ENCODE assay signal across 1 cellular context in the genomic region with DNA sequence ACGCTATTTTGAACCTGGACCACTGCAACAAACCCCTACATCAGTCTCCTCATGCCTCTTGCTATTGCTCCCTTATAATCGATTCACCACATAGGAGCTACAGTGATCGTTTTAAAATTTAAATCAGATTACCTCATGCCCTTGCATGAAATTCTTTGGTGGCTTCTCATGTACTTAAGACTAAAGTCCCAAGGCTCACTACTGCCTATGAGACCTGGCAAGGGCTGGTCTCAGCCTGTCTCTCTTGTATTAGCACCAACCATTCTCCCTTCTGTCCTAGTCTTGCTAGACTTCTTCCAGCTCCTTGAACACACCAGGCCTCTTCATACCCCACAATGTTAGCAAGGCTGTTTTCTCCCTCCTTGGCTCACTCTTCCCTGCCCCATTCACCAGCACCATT.
TF ChIP-seq lines count a peak whose summit lies in the region.

No MANE protein-coding gene starts in this region.

TF ChIP-seq in HepG2, 621 proteins besides CTCF, POLR2A, EP300 and RAD21:
- TF ChIP-seq, protein P1, sequence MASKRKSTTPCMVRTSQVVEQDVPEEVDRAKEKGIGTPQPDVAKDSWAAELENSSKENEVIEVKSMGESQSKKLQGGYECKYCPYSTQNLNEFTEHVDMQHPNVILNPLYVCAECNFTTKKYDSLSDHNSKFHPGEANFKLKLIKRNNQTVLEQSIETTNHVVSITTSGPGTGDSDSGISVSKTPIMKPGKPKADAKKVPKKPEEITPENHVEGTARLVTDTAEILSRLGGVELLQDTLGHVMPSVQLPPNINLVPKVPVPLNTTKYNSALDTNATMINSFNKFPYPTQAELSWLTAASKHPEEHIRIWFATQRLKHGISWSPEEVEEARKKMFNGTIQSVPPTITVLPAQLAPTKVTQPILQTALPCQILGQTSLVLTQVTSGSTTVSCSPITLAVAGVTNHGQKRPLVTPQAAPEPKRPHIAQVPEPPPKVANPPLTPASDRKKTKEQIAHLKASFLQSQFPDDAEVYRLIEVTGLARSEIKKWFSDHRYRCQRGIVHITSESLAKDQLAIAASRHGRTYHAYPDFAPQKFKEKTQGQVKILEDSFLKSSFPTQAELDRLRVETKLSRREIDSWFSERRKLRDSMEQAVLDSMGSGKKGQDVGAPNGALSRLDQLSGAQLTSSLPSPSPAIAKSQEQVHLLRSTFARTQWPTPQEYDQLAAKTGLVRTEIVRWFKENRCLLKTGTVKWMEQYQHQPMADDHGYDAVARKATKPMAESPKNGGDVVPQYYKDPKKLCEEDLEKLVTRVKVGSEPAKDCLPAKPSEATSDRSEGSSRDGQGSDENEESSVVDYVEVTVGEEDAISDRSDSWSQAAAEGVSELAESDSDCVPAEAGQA (IDR thresholded peaks at IDR 0.05; ENCODE audit: low read depth), result no peak
- TF ChIP-seq, protein P1 (CRISPR knock-in tag; IDR thresholded peaks at IDR 0.05; ENCODE audit: borderline replicate concordance), result peak; percentile 63; the same call in 1 of the 2 replicates
- TF ChIP-seq, protein P2, sequence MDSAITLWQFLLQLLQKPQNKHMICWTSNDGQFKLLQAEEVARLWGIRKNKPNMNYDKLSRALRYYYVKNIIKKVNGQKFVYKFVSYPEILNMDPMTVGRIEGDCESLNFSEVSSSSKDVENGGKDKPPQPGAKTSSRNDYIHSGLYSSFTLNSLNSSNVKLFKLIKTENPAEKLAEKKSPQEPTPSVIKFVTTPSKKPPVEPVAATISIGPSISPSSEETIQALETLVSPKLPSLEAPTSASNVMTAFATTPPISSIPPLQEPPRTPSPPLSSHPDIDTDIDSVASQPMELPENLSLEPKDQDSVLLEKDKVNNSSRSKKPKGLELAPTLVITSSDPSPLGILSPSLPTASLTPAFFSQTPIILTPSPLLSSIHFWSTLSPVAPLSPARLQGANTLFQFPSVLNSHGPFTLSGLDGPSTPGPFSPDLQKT (CRISPR knock-in tag; IDR thresholded peaks at IDR 0.05; ENCODE audit: borderline replicate concordance), result no peak
- TF ChIP-seq, protein P3, sequence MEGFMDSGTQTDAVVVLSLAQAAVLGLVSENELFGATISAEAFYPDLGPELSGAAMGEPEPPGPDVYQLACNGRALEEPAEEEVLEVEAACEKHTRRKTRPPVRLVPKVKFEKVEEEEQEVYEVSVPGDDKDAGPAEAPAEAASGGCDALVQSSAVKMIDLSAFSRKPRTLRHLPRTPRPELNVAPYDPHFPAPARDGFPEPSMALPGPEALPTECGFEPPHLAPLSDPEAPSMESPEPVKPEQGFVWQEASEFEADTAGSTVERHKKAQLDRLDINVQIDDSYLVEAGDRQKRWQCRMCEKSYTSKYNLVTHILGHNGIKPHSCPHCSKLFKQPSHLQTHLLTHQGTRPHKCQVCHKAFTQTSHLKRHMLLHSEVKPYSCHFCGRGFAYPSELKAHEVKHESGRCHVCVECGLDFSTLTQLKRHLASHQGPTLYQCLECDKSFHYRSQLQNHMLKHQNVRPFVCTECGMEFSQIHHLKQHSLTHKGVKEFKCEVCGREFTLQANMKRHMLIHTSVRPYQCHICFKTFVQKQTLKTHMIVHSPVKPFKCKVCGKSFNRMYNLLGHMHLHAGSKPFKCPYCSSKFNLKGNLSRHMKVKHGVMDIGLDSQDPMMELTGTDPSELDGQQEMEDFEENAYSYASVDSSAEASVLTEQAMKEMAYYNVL (CRISPR knock-in tag; IDR thresholded peaks at IDR 0.05; ENCODE audit: borderline replicate concordance), result 0 out of 2 replicates have a peak, but pooled peaks have one; percentile 24
- TF ChIP-seq ZNF256 (CRISPR knock-in tag; conservative IDR thresholded peaks at IDR 0.05), result 0 out of 2 replicates have a peak, but pooled peaks have one; percentile 49
- TF ChIP-seq, protein P4, sequence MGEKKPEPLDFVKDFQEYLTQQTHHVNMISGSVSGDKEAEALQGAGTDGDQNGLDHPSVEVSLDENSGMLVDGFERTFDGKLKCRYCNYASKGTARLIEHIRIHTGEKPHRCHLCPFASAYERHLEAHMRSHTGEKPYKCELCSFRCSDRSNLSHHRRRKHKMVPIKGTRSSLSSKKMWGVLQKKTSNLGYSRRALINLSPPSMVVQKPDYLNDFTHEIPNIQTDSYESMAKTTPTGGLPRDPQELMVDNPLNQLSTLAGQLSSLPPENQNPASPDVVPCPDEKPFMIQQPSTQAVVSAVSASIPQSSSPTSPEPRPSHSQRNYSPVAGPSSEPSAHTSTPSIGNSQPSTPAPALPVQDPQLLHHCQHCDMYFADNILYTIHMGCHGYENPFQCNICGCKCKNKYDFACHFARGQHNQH (CRISPR knock-in tag; IDR thresholded peaks at IDR 0.05), result 0 out of 2 replicates have a peak, but pooled peaks have one; percentile 1
- TF ChIP-seq, protein P5, sequence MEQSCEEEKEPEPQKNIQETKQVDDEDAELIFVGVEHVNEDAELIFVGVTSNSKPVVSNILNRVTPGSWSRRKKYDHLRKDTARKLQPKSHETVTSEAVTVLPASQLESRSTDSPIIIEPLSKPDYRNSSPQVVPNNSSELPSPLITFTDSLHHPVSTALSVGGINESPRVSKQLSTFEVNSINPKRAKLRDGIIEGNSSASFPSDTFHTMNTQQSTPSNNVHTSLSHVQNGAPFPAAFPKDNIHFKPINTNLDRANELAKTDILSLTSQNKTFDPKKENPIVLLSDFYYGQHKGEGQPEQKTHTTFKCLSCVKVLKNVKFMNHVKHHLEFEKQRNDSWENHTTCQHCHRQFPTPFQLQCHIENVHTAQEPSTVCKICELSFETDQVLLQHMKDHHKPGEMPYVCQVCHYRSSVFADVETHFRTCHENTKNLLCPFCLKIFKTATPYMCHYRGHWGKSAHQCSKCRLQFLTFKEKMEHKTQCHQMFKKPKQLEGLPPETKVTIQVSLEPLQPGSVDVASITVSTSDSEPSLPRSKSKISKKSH (CRISPR knock-in tag; IDR thresholded peaks at IDR 0.05; ENCODE audit: borderline replicate concordance), result no peak
- 0 out of 2 replicates have a peak, but pooled peaks have one; percentile 26 for TF ChIP-seq ZC3H4 (CRISPR knock-in tag; IDR thresholded peaks at IDR 0.05; ENCODE audit: borderline replicate concordance)
- TF ChIP-seq RBFOX2 (IDR thresholded peaks at IDR 0.05; ENCODE audit: low read depth, low read length), result peak; percentile 11; the same call in 1 of the 2 replicates
- no peak for TF ChIP-seq SSRP1 (CRISPR knock-in tag; IDR thresholded peaks at IDR 0.05)
- 0 out of 2 replicates have a peak, but pooled peaks have one; percentile 16 for TF ChIP-seq ZFY (CRISPR knock-in tag; IDR thresholded peaks at IDR 0.05)
- no peak for TF ChIP-seq ZFP36L2 (CRISPR knock-in tag; IDR thresholded peaks at IDR 0.05)
- no peak for TF ChIP-seq HDAC6 (IDR thresholded peaks at IDR 0.05; ENCODE audit: low read depth, low read length)
- TF ChIP-seq ZFP1 (CRISPR knock-in tag; IDR thresholded peaks at IDR 0.05), result 0 out of 2 replicates have a peak, but pooled peaks have one; percentile 8
TF ChIP-seq in HepG2: peak in this region for 8.
